ENCODE assay signal across 29 cellular contexts in genomic region chr22:20384865-20385264, GRCh38.
"Had no signal": no experiment of that assay in that cellular context is flagged by ENCODE, and none has a peak within 500 bp of the region (broad histone marks: within the 10 kb centered on the region; RNA-seq: fewer than 3 reads in every experiment).

No MANE protein-coding gene starts in this region.

- DNase-seq: heart left ventricle; hypothalamus; islet precursor cell; left ventricle myocardium inferior; mesendoderm; midbrain; mucosa of descending colon; naive thymus-derived CD4-positive, alpha-beta T cell; ovary; posterior cingulate gyrus; retina; right cardiac atrium; stimulated activated CD4-positive, alpha-beta T cell treated with anti-CD3 and anti-CD28 coated beads, Interleukin-12 subunit alpha, Interleukin-12 subunit beta, amount 100 ng/mL, for 4 hours; stimulated activated CD4-positive, alpha-beta T cell treated with anti-CD3 and anti-CD28 coated beads, Interleukin-15, amount 100 ng/mL, for 24 hours; stimulated activated CD4-positive, alpha-beta T cell treated with anti-CD3 and anti-CD28 coated beads, Interleukin-2, amount 100 ng/mL, for 24 hours; stimulated activated CD4-positive, alpha-beta T cell treated with anti-CD3 and anti-CD28 coated beads, Interleukin-4, amount 100 ng/mL, for 1 hour; stimulated activated naive B cell treated with anti-CD40 and anti-IgM and Interleukin-4, amounts not matched to agents 10 μg/mL and 1 μg/mL and 100 μg/mL, for 72 hours; stimulated activated naive CD8-positive, alpha-beta T cell treated with anti-CD3 and anti-CD28 coated beads, Interleukin-15, Interleukin-2, amounts not matched to agents 100 U/mL and 50 U/mL, for 24 hours; stomach; tibial artery; trophoblast cell had no signal

- H3K27ac ChIP-seq: heart left ventricle, left ventricle myocardium inferior, ovary, prostate gland, skin epidermis, stomach, suprapubic skin, thoracic aorta, tibial artery had no signal

- H3K27ac Mint-ChIP-seq: naive thymus-derived CD4-positive, alpha-beta T cell; natural killer cell treated with Interleukin-12 subunit alpha and Interleukin-12 subunit beta and Interleukin-15 and Interleukin-18, amount 100 ng/mL, for 72 hours; stimulated activated naive B cell treated with anti-CD40 and anti-IgM and Interleukin-4, amounts not matched to agents 10 μg/mL and 1 μg/mL and 100 μg/mL, for 72 hours had no signal

- H3K27me3 ChIP-seq: ovary had no signal

- H3K36me3 ChIP-seq: heart left ventricle, left ventricle myocardium inferior, ovary, prostate gland, stomach, suprapubic skin, thoracic aorta, tibial artery had no signal

- H3K4me3 ChIP-seq: heart left ventricle, left ventricle myocardium inferior, lung, mucosa of descending colon, ovary, prostate gland, skin epidermis, stomach, suprapubic skin, thoracic aorta, tibial artery had no signal

- H3K4me1 ChIP-seq: heart left ventricle, left ventricle myocardium inferior, prostate gland, stomach, suprapubic skin, tibial artery had no signal

- FAIRE-seq: urothelium cell line had no signal

- H3K9me3 ChIP-seq: heart left ventricle, left ventricle myocardium inferior, mucosa of descending colon, ovary, prostate gland, stomach, suprapubic skin, thoracic aorta, tibial artery had no signal

- H3K36me3 Mint-ChIP-seq: naive thymus-derived CD4-positive, alpha-beta T cell; natural killer cell treated with Interleukin-12 subunit alpha and Interleukin-12 subunit beta and Interleukin-15 and Interleukin-18, amount 100 ng/mL, for 72 hours; stimulated activated naive B cell treated with anti-CD40 and anti-IgM and Interleukin-4, amounts not matched to agents 10 μg/mL and 1 μg/mL and 100 μg/mL, for 72 hours had no signal

- H3K9me3 Mint-ChIP-seq: natural killer cell treated with Interleukin-12 subunit alpha and Interleukin-12 subunit beta and Interleukin-15 and Interleukin-18, amount 100 ng/mL, for 72 hours had no signal

- ATAC-seq: heart left ventricle; mucosa of descending colon; naive thymus-derived CD4-positive, alpha-beta T cell; natural killer cell treated with Interleukin-12 subunit alpha and Interleukin-12 subunit beta and Interleukin-15 and Interleukin-18, amount 100 ng/mL, for 72 hours; right cardiac atrium; sciatic nerve; stimulated activated naive B cell treated with anti-CD40 and anti-IgM and Interleukin-4, amounts not matched to agents 10 μg/mL and 1 μg/mL and 100 μg/mL, for 72 hours; stimulated activated naive CD8-positive, alpha-beta T cell treated with anti-CD3 and anti-CD28 coated beads, Interleukin-15, Interleukin-2, amounts not matched to agents 100 U/mL and 50 U/mL, for 24 hours had no signal

- H3K4me3 Mint-ChIP-seq: naive thymus-derived CD4-positive, alpha-beta T cell; natural killer cell treated with Interleukin-12 subunit alpha and Interleukin-12 subunit beta and Interleukin-15 and Interleukin-18, amount 100 ng/mL, for 72 hours; stimulated activated naive B cell treated with anti-CD40 and anti-IgM and Interleukin-4, amounts not matched to agents 10 μg/mL and 1 μg/mL and 100 μg/mL, for 72 hours had no signal

- H3K4me1 Mint-ChIP-seq: naive thymus-derived CD4-positive, alpha-beta T cell; stimulated activated naive B cell treated with anti-CD40 and anti-IgM and Interleukin-4, amounts not matched to agents 10 μg/mL and 1 μg/mL and 100 μg/mL, for 72 hours had no signal
